In the genomic region with DNA sequence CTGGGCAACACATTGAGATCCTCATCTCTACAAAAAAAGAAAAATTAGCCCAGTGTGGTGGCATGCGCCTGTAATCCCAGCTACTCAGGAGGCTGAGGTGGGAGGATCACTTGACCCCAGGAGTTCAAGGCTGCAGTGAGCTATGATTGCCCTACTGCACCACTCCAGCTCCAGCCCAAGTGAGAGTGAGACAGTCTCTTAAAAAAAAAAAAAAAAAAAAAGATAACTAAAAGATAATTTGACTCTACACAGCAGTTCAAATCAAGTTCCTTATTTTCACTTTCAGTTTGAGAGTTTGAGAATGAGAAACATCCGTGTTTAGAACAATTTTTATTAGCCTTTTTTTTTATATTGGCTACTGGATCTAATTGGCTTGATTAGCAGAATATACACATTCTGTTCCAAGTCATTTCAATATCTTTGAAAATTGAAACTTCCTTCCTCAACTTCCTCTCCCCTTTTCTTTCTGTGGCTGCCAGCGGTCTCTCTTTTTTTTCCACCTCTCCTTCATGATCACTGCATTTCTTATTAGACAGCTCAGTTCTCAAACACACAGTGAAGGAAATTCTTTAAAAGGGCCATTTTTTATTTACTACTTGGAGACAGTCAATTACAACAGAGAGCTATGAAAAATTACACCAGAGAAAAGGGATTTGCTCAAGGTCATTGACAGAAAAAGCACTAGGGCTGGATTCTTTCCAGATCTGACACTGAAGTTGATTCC, we compare ENCODE assay signal across 8 cellular contexts. TPM values are rescaled to one million over a fixed set of nuclear protein-coding genes. Genes with fewer than 3 reads are reported as not detected.
DNase-seq lines count a peak whose midpoint lies in the region; ATAC-seq and TF ChIP-seq lines count a peak whose summit lies in the region.

No MANE protein-coding gene starts in this region.

- H3K4me3 ChIP-seq in CD8-positive, alpha-beta T cell (ENCODE audit: low read depth, low read length), result peak overlapping the region; percentile 22
- H3K4me3 ChIP-seq in MG63 (peak overlapping the region; percentile 20), cardiac fibroblast (replicated peaks in 1 of 2; ENCODE audit: low read depth in 2 of 2, low read length in 2 of 2) (peak overlapping the region in 1 of 2 donors; percentile 14)

- H3K27ac ChIP-seq in CD8-positive, alpha-beta T cell (ENCODE audit: low read depth, low read length), result peak overlapping the region; percentile 24

- H3K27ac Mint-ChIP-seq in CD8-positive, alpha-beta T cell, result peak overlapping the region; percentile 90
- H3K27ac Mint-ChIP-seq in naive thymus-derived CD8-positive, alpha-beta T cell, result peak overlapping the region; percentile 79 to 96 (median 89)

- DNase-seq in CD8-positive, alpha-beta T cell, result no peak
- DNase-seq in MG63, result no peak
- peak; percentile 22 to 52 for DNase-seq in cardiac fibroblast (ENCODE audit: low read depth in 2 of 2)
- peak in 3 of 10 donors; percentile 19 to 21 (median 20) for DNase-seq in naive thymus-derived CD8-positive, alpha-beta T cell
- DNase-seq in SW 1271 (lab: John Stamatoyannopoulos, UW), result no peak
- no peak for DNase-seq in NCI-H1048 (lab: John Stamatoyannopoulos, UW)

- no peaks in the 10 kb centered on the region for H3K27me3 Mint-ChIP-seq in CD8-positive, alpha-beta T cell (ENCODE audit: low read depth)
- peaks cover 0 to 3% (median 0%) of the 10 kb centered on the region in 5 donors for H3K27me3 Mint-ChIP-seq in naive thymus-derived CD8-positive, alpha-beta T cell

- TF ChIP-seq CTCF in CD8-positive, alpha-beta T cell (IDR thresholded peaks at IDR 0.05), result no peak
- TF ChIP-seq CTCF in cardiac fibroblast (IDR thresholded peaks at IDR 0.05; ENCODE audit: low read depth, low read length), result no peak

- H3K27me3 ChIP-seq in CD8-positive, alpha-beta T cell (ENCODE audit: insufficient read depth, low read length), result no peaks in the 10 kb centered on the region
- H3K27me3 ChIP-seq in MG63, result no peaks in the 10 kb centered on the region

- CTCF ChIA-PET in CD8-positive, alpha-beta T cell (lab: Charles Lee), result interaction anchor here (1.3 to 2.4 kb wide), 2 partner anchors 9 to 24 kb away, joined by 4 to 9 read pairs; a partner anchor contains a TSS

- ATAC-seq in CD8-positive, alpha-beta T cell, result peak; percentile 20
- ATAC-seq in naive thymus-derived CD8-positive, alpha-beta T cell, result peak in 1 of 2 donors; percentile 30
- no peak for ATAC-seq in GM18867 (IDR thresholded peaks at IDR 0.05; ENCODE audit: unreplicated experiment)
- no peak for ATAC-seq in HG02970 (IDR thresholded peaks at IDR 0.05; ENCODE audit: low FRiP score, unreplicated experiment)

- H3K4me1 ChIP-seq in CD8-positive, alpha-beta T cell (ENCODE audit: insufficient read depth, low read length), result peaks cover 21% of the 10 kb centered on the region

- no peaks in the 10 kb centered on the region for H3K36me3 ChIP-seq in CD8-positive, alpha-beta T cell (ENCODE audit: insufficient read depth, low read length)
- H3K36me3 ChIP-seq in MG63, result no peaks in the 10 kb centered on the region

- POLR2A ChIA-PET in CD8-positive, alpha-beta T cell (lab: Charles Lee), result interaction anchor here (0.6 to 1.1 kb wide), 3 partner anchors 10 to 36 kb away, joined by 3 to 5 read pairs (median 4); no protein-coding TSS in a partner anchor
- POLR2A ChIA-PET in naive thymus-derived CD8-positive, alpha-beta T cell (lab: Charles Lee), result interaction anchor here (0.6 to 1.3 kb wide), 3 partner anchors 9 to 489 kb away, joined by 3 to 5 read pairs (median 3); no protein-coding TSS in a partner anchor

- H3K36me3 Mint-ChIP-seq in CD8-positive, alpha-beta T cell, result peaks cover 2% of the 10 kb centered on the region
- H3K36me3 Mint-ChIP-seq in naive thymus-derived CD8-positive, alpha-beta T cell, result peaks cover 2 to 7% (median 5%) of the 10 kb centered on the region in 3 donors

- H3K9me3 ChIP-seq in CD8-positive, alpha-beta T cell (ENCODE audit: low read length), result no peaks in the 10 kb centered on the region
- no peaks in the 10 kb centered on the region for H3K9me3 ChIP-seq in MG63

- H3K4me3 Mint-ChIP-seq in CD8-positive, alpha-beta T cell, result peak overlapping the region; percentile 81
- peak overlapping the region; percentile 74 to 86 (median 79) for H3K4me3 Mint-ChIP-seq in naive thymus-derived CD8-positive, alpha-beta T cell

- H3K4me1 Mint-ChIP-seq in CD8-positive, alpha-beta T cell (ENCODE audit: low read depth), result peaks cover 27% of the 10 kb centered on the region
- H3K4me1 Mint-ChIP-seq in naive thymus-derived CD8-positive, alpha-beta T cell, result peaks cover 10 to 45% (median 25%) of the 10 kb centered on the region in 4 donors

- peaks cover 3% of the 10 kb centered on the region for H3K9me3 Mint-ChIP-seq in CD8-positive, alpha-beta T cell
- H3K9me3 Mint-ChIP-seq in naive thymus-derived CD8-positive, alpha-beta T cell, result peaks cover 0 to 12% (median 7%) of the 10 kb centered on the region in 9 donors

- intact Hi-C loops in CD8-positive, alpha-beta T cell (cut with DNase I, micrococcal nuclease), result loop anchor here in 1 of 2 experiments (10.0 kb wide), 1 partner anchor 47 kb away; a partner anchor contains a TSS

RNA-seq across cellular contexts. Expression of a gene that starts 4.5 kb away (rescaled TPM):
- total RNA-seq in CD8-positive, alpha-beta T cell, result 10 to 100 TPM; 12.5 to 12.9 TPM
- 8.9 and 24.5 TPM in 2 replicates for total RNA-seq in MG63 (2014; rRNA removed; shearing (Covaris generic); ENCODE audit: low replicate concordance)
- total RNA-seq in naive thymus-derived CD8-positive, alpha-beta T cell, result 10 to 100 TPM; 22.4 to 25.9 TPM
- 1 to 10 TPM; 1.2 to 2.3 (median 2.1) TPM for polyA plus RNA-seq in naive thymus-derived CD8-positive, alpha-beta T cell

RNA-seq across cellular contexts. Expression of a gene that starts 24.1 kb away (rescaled TPM):
- 10 to 100 TPM; 59.1 to 59.9 TPM for total RNA-seq in CD8-positive, alpha-beta T cell
- 365 and 417 TPM in 2 replicates for total RNA-seq in MG63 (2014; rRNA removed; shearing (Covaris generic); ENCODE audit: low replicate concordance)
- total RNA-seq in naive thymus-derived CD8-positive, alpha-beta T cell, result 10 to 100 TPM; 25.7 to 27.7 TPM
- polyA plus RNA-seq in naive thymus-derived CD8-positive, alpha-beta T cell, result 10 to 100 TPM; 12.8 to 14.1 (median 13.8) TPM

RNA-seq across cellular contexts. Expression of a gene that starts 47.2 kb away (rescaled TPM):
- total RNA-seq in CD8-positive, alpha-beta T cell, result not detected
- total RNA-seq in MG63 (2014; rRNA removed; shearing (Covaris generic); ENCODE audit: low replicate concordance), result not detected in 2 replicates
- total RNA-seq in naive thymus-derived CD8-positive, alpha-beta T cell, result not detected
- polyA plus RNA-seq in naive thymus-derived CD8-positive, alpha-beta T cell, result not detected

RNA-seq across cellular contexts. Expression of a gene that starts 48.4 kb away (rescaled TPM):
- total RNA-seq in CD8-positive, alpha-beta T cell, result under 1 TPM; 0.53 to 0.60 TPM
- total RNA-seq in MG63 (2014; rRNA removed; shearing (Covaris generic); ENCODE audit: low replicate concordance), result 6.3 and 9.5 TPM in 2 replicates
- total RNA-seq in naive thymus-derived CD8-positive, alpha-beta T cell, result 1 to 10 TPM; 1.9 to 2.7 TPM
- under 1 TPM in 1 of 3 donors, not detected in 2; 0.38 TPM for polyA plus RNA-seq in naive thymus-derived CD8-positive, alpha-beta T cell

RNA-seq across cellular contexts. Expression of a gene that starts 48.5 kb away (rescaled TPM):
- total RNA-seq in CD8-positive, alpha-beta T cell, result 10 to 100 TPM; 28.6 to 30.8 TPM
- 74.4 and 99.7 TPM in 2 replicates for total RNA-seq in MG63 (2014; rRNA removed; shearing (Covaris generic); ENCODE audit: low replicate concordance)
- total RNA-seq in naive thymus-derived CD8-positive, alpha-beta T cell, result 10 to 100 TPM; 28.0 to 30.0 TPM
- 10 to 100 TPM; 28.7 to 60.6 (median 45.7) TPM for polyA plus RNA-seq in naive thymus-derived CD8-positive, alpha-beta T cell

Comparison
In these comparisons a context has a peak if more than half of its experiments do, and no peak if none do; other contexts are left out.
1. DNase-seq: peak in cardiac fibroblast (2 of 2); none in CD8-positive, alpha-beta T cell (0 of 7), MG63 (single experiment), SW 1271 (0 of 2) and NCI-H1048 (single experiment).